In genomic region chr4:118307619-118308018, GRCh38 we compare ENCODE assay signal across 3 cellular contexts.
TF ChIP-seq lines count a peak whose summit lies in the region.

No MANE protein-coding gene starts in this region.

TF ChIP-seq in SK-N-SH treated with all-trans-retinoic acid at 6 μM for 48 hours, 23 proteins besides CTCF, POLR2A, EP300 and RAD21:
- TF ChIP-seq BACH2 (CRISPR knock-in tag; IDR thresholded peaks at IDR 0.05; ENCODE audit: borderline replicate concordance) (no peak), ZNF70 (CRISPR knock-in tag; IDR thresholded peaks at IDR 0.05) (no peak), CREB5 (CRISPR knock-in tag; IDR thresholded peaks at IDR 0.05; ENCODE audit: low read depth) (no peak)
TF ChIP-seq in SK-N-SH treated with all-trans-retinoic acid at 6 μM for 48 hours: peak in this region for 0.

TF ChIP-seq in SK-N-SH, 30 proteins besides CTCF, POLR2A, EP300 and RAD21:
- TF ChIP-seq CHD2 (IDR thresholded peaks at IDR 0.05; ENCODE audit: low read length, partially characterized antibody) (no peak), ELF1 (IDR thresholded peaks at IDR 0.05) (no peak), YY1 (IDR thresholded peaks at IDR 0.05; ENCODE audit: low read depth) (no peak), MEF2A (IDR thresholded peaks at IDR 0.05; ENCODE audit: borderline replicate concordance, low read depth) (no peak), RXRA (IDR thresholded peaks at IDR 0.05; ENCODE audit: borderline replicate concordance, low read depth) (no peak), FOXM1 (IDR thresholded peaks at IDR 0.05; ENCODE audit: low read depth) (no peak), USF2 (IDR thresholded peaks at IDR 0.05; ENCODE audit: borderline replicate concordance, low read depth, low read length) (no peak), TAF1 (IDR thresholded peaks at IDR 0.05; ENCODE audit: borderline replicate concordance, low read depth, low read length) (no peak), USF1 (IDR thresholded peaks at IDR 0.05; ENCODE audit: borderline replicate concordance, low read depth) (no peak), TCF12 (IDR thresholded peaks at IDR 0.05) (no peak), NFIC (IDR thresholded peaks at IDR 0.05; ENCODE audit: borderline replicate concordance) (no peak), FOSL2 (IDR thresholded peaks at IDR 0.05; ENCODE audit: borderline replicate concordance, low read depth) (no peak), RCOR1 (IDR thresholded peaks at IDR 0.05; ENCODE audit: low read length) (no peak), IRF3 (IDR thresholded peaks at IDR 0.05; ENCODE audit: low read depth, low read length) (no peak), RFX5 (IDR thresholded peaks at IDR 0.05; ENCODE audit: low read length) (no peak), GABPA (IDR thresholded peaks at IDR 0.05; ENCODE audit: low read depth) (no peak), JUND (IDR thresholded peaks at IDR 0.05) (no peak), TEAD4 (IDR thresholded peaks at IDR 0.05; ENCODE audit: borderline replicate concordance, insufficient read depth) (no peak), FOXJ3 (CRISPR knock-in tag; IDR thresholded peaks at IDR 0.05) (no peak)

TF ChIP-seq in H1, 55 proteins besides CTCF, POLR2A, EP300 and RAD21:
- TF ChIP-seq RNF2 (IDR thresholded peaks at IDR 0.05; ENCODE audit: borderline replicate concordance, low read depth, low read length, missing control alignments, poor library complexity, severe bottlenecking), result no peak
- no peak for TF ChIP-seq POLR2AphosphoS5 (IDR thresholded peaks at IDR 0.05; ENCODE audit: low read depth, low read length)
- TF ChIP-seq SIX5 (IDR thresholded peaks at IDR 0.05; ENCODE audit: low read depth, low read length), result no peak
- no peak for TF ChIP-seq CBX5 (IDR thresholded peaks at IDR 0.05; ENCODE audit: low read depth, low read length)
- no peak for TF ChIP-seq JUND (IDR thresholded peaks at IDR 0.05; ENCODE audit: low read length)
- no peak for TF ChIP-seq HDAC6 (IDR thresholded peaks at IDR 0.05; ENCODE audit: low read depth, low read length)
- no peak for TF ChIP-seq CTBP2 (IDR thresholded peaks at IDR 0.05; ENCODE audit: borderline replicate concordance, insufficient read depth, insufficient read length, low read length)
- TF ChIP-seq SP4 (IDR thresholded peaks at IDR 0.05; ENCODE audit: low read length), result no peak
- TF ChIP-seq EZH2 (IDR thresholded peaks at IDR 0.05; ENCODE audit: low read depth, low read length, severe bottlenecking), result no peak
- TF ChIP-seq CHD2 (IDR thresholded peaks at IDR 0.05; ENCODE audit: low read length), result no peak
- TF ChIP-seq NRF1 (IDR thresholded peaks at IDR 0.05; ENCODE audit: low read depth, low read length), result no peak
- no peak for TF ChIP-seq BACH1 (IDR thresholded peaks at IDR 0.05; ENCODE audit: low read length)
- TF ChIP-seq KDM1A (IDR thresholded peaks at IDR 0.05; ENCODE audit: borderline replicate concordance, low read length), result no peak
- TF ChIP-seq RFX5 (IDR thresholded peaks at IDR 0.05; ENCODE audit: borderline replicate concordance, low read depth, low read length), result no peak
- no peak for TF ChIP-seq SIRT6 (IDR thresholded peaks at IDR 0.05; ENCODE audit: low read length)
- no peak for TF ChIP-seq FOSL1 (IDR thresholded peaks at IDR 0.05; ENCODE audit: insufficient read depth, low read depth, low read length)
- TF ChIP-seq GABPA (IDR thresholded peaks at IDR 0.05; ENCODE audit: borderline replicate concordance, insufficient read depth, low read length), result no peak
- TF ChIP-seq TBP (IDR thresholded peaks at IDR 0.05; ENCODE audit: low read depth, low read length), result no peak
- no peak for TF ChIP-seq NANOG (IDR thresholded peaks at IDR 0.05; ENCODE audit: insufficient read depth, low read depth, low read length, poor library complexity, severe bottlenecking)
